In the genomic region with DNA sequence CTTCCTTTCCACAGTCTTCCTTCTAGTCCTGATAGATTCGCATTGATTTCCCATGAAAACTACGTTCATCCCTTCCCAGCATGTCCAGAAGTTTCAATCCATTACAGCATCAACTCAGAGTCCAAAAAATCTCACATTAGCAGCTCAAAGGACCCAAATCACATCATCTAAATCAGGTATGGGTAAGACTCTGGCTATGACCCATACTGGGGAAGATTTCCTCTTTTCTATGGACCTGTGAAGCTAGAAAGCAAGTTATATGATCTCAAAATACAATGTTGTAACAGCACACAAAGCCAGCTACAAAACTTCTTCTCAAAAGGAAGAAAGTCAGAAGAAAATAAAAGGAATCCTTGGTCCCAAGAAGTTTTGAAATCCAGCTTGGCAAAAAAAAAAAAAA, we compare ENCODE assay signal across 37 cellular contexts. TPM values are rescaled to one million over a fixed set of nuclear protein-coding genes. Genes with fewer than 3 reads are reported as not detected.
"Had no signal": no experiment of that assay in that cellular context is flagged by ENCODE, and none has a peak within 500 bp of the region (broad histone marks: within the 10 kb centered on the region; RNA-seq: fewer than 3 reads in every experiment).

No MANE protein-coding gene starts in this region.

- H3K27ac ChIP-seq: adrenal gland, breast epithelium, coronary artery, dorsolateral prefrontal cortex, foreskin keratinocyte, gastrocnemius medialis, heart left ventricle had no signal

- H3K4me1 ChIP-seq: adrenal gland, breast epithelium, foreskin keratinocyte, gastrocnemius medialis, heart left ventricle had no signal

- H3K36me3 ChIP-seq: adrenal gland, breast epithelium, gastrocnemius medialis, heart left ventricle had no signal

- H3K27me3 Mint-ChIP-seq: central memory CD8-positive, alpha-beta T cell had no signal

- H3K27ac Mint-ChIP-seq: activated CD4-positive, alpha-beta memory T cell treated with anti-CD3 and anti-CD28 coated beads for 36 hours; activated CD4-positive, alpha-beta T cell treated with anti-CD3 and anti-CD28 coated beads for 36 hours; activated CD4-positive, alpha-beta T cell treated with anti-CD3 and anti-CD28 coated beads, Interleukin-2, amount 10 ng/mL, durations not matched to agents 24 days and 14 days; activated CD8-positive, alpha-beta memory T cell treated with anti-CD3 and anti-CD28 coated beads, Interleukin-2, amount 10 ng/mL, durations not matched to agents 7 days and 5 days; activated CD8-positive, alpha-beta T cell treated with anti-CD3 and anti-CD28 coated beads, Interleukin-2, amount 10 ng/mL, durations not matched to agents 7 days and 5 days; activated naive CD4-positive, alpha-beta T cell treated with anti-CD3 and anti-CD28 coated beads for 36 hours; activated naive CD4-positive, alpha-beta T cell treated with anti-CD3 and anti-CD28 coated beads, Interleukin-2, amount 50 U/mL, for 24 hours; activated naive CD8-positive, alpha-beta T cell treated with anti-CD3 and anti-CD28 coated beads for 36 hours; activated naive CD8-positive, alpha-beta T cell treated with anti-CD3 and anti-CD28 coated beads, Interleukin-2, amount 50 U/mL, for 24 hours; activated T-helper 1 cell treated with anti-CD3 and anti-CD28 coated beads, Interleukin-12 subunit alpha, Interleukin-12 subunit beta, Interleukin-2, Interleukin-4 antibody, amounts not matched to agents 30 ng/mL and 10 ng/mL and 1 ng/mL, durations not matched to agents 14 hours and 24 hours and 36 hours; activated T-helper 2 cell treated with anti-CD3 and anti-CD28 coated beads, Interferon-gamma antibody, Interleukin-2, Interleukin-4, amounts not matched to agents 10 μg/mL and 5 μg/mL and 100 μg/mL, durations not matched to agents 14 hours and 24 hours and 36 hours; brain; dendritic cell treated with granulocyte-macrophage colony-stimulating factor and Interleukin-4, amounts not matched to agents 40 ng/mL and 50 ng/mL, for 4 days; endodermal cell had no signal

- H3K9me3 ChIP-seq: adrenal gland, breast epithelium, gastrocnemius medialis, heart left ventricle had no signal

- H3K4me3 Mint-ChIP-seq: activated CD4-positive, alpha-beta memory T cell treated with anti-CD3 and anti-CD28 coated beads for 36 hours; activated CD4-positive, alpha-beta T cell treated with anti-CD3 and anti-CD28 coated beads for 36 hours; activated CD4-positive, alpha-beta T cell treated with anti-CD3 and anti-CD28 coated beads, Interleukin-2, amount 10 ng/mL, durations not matched to agents 24 days and 14 days; activated CD8-positive, alpha-beta memory T cell treated with anti-CD3 and anti-CD28 coated beads, Interleukin-2, amount 10 ng/mL, durations not matched to agents 7 days and 5 days; activated CD8-positive, alpha-beta T cell treated with anti-CD3 and anti-CD28 coated beads, Interleukin-2, amount 10 ng/mL, durations not matched to agents 7 days and 5 days; activated naive CD4-positive, alpha-beta T cell treated with anti-CD3 and anti-CD28 coated beads for 36 hours; activated naive CD4-positive, alpha-beta T cell treated with anti-CD3 and anti-CD28 coated beads, Interleukin-2, amount 50 U/mL, for 24 hours; activated naive CD8-positive, alpha-beta T cell treated with anti-CD3 and anti-CD28 coated beads for 36 hours; activated naive CD8-positive, alpha-beta T cell treated with anti-CD3 and anti-CD28 coated beads, Interleukin-2, amount 50 U/mL, for 24 hours; activated T-helper 1 cell treated with anti-CD3 and anti-CD28 coated beads, Interleukin-12 subunit alpha, Interleukin-12 subunit beta, Interleukin-2, Interleukin-4 antibody, amounts not matched to agents 30 ng/mL and 10 ng/mL and 1 ng/mL, durations not matched to agents 14 hours and 24 hours and 36 hours; brain; central memory CD8-positive, alpha-beta T cell; dendritic cell treated with granulocyte-macrophage colony-stimulating factor and Interleukin-4, amounts not matched to agents 40 ng/mL and 50 ng/mL, for 4 days; endodermal cell had no signal

- H3K4me1 Mint-ChIP-seq: activated CD4-positive, alpha-beta T cell treated with anti-CD3 and anti-CD28 coated beads for 36 hours; activated CD4-positive, alpha-beta T cell treated with anti-CD3 and anti-CD28 coated beads, Interleukin-2, amount 10 ng/mL, durations not matched to agents 24 days and 14 days; activated CD8-positive, alpha-beta memory T cell treated with anti-CD3 and anti-CD28 coated beads, Interleukin-2, amount 10 ng/mL, durations not matched to agents 7 days and 5 days; activated naive CD4-positive, alpha-beta T cell treated with anti-CD3 and anti-CD28 coated beads, Interleukin-2, amount 50 U/mL, for 24 hours; activated naive CD8-positive, alpha-beta T cell treated with anti-CD3 and anti-CD28 coated beads for 36 hours; activated naive CD8-positive, alpha-beta T cell treated with anti-CD3 and anti-CD28 coated beads, Interleukin-2, amount 50 U/mL, for 24 hours; brain; central memory CD8-positive, alpha-beta T cell; endodermal cell had no signal

- H3K36me3 Mint-ChIP-seq: activated CD4-positive, alpha-beta memory T cell treated with anti-CD3 and anti-CD28 coated beads for 36 hours; activated CD8-positive, alpha-beta memory T cell treated with anti-CD3 and anti-CD28 coated beads, Interleukin-2, amount 10 ng/mL, durations not matched to agents 7 days and 5 days; activated naive CD4-positive, alpha-beta T cell treated with anti-CD3 and anti-CD28 coated beads, Interleukin-2, amount 50 U/mL, for 24 hours; activated naive CD8-positive, alpha-beta T cell treated with anti-CD3 and anti-CD28 coated beads for 36 hours; brain had no signal

- H3K9me3 Mint-ChIP-seq: activated CD4-positive, alpha-beta memory T cell treated with anti-CD3 and anti-CD28 coated beads for 36 hours; activated naive CD4-positive, alpha-beta T cell treated with anti-CD3 and anti-CD28 coated beads for 36 hours; activated T-helper 2 cell treated with anti-CD3 and anti-CD28 coated beads, Interferon-gamma antibody, Interleukin-2, Interleukin-4, amounts not matched to agents 10 μg/mL and 5 μg/mL and 100 μg/mL, durations not matched to agents 14 hours and 24 hours and 36 hours; dendritic cell treated with granulocyte-macrophage colony-stimulating factor and Interleukin-4, amounts not matched to agents 40 ng/mL and 50 ng/mL, for 4 days had no signal

- H3K4me3 ChIP-seq: adrenal gland, breast epithelium, coronary artery, dorsolateral prefrontal cortex, gastrocnemius medialis, heart left ventricle had no signal

- DNase-seq: activated CD4-positive, alpha-beta memory T cell treated with anti-CD3 and anti-CD28 coated beads for 36 hours; activated CD4-positive, alpha-beta T cell treated with anti-CD3 and anti-CD28 coated beads for 36 hours; activated CD4-positive, alpha-beta T cell treated with anti-CD3 and anti-CD28 coated beads, Interleukin-2, amount 10 ng/mL, durations not matched to agents 24 days and 14 days; activated CD4-positive, CD25-positive, alpha-beta regulatory T cell; activated CD4-positive, CD25-positive, alpha-beta regulatory T cell treated with anti-CD3 and anti-CD28 coated beads, Interleukin-2, amount 50 U/mL, for 72 hours; activated CD8-positive, alpha-beta memory T cell treated with anti-CD3 and anti-CD28 coated beads, Interleukin-2, amount 10 ng/mL, durations not matched to agents 7 days and 5 days; activated CD8-positive, alpha-beta memory T cell treated with anti-CD3 and anti-CD28 coated beads, Interleukin-2, amount 50 U/mL, for 4 hours; activated CD8-positive, alpha-beta T cell treated with anti-CD3 and anti-CD28 coated beads, Interleukin-2, amount 10 ng/mL, durations not matched to agents 7 days and 5 days; activated effector memory CD4-positive, alpha-beta T cell treated with anti-CD3 and anti-CD28 coated beads, Interleukin-2, amount 50 U/mL, for 16 hours; activated naive CD4-positive, alpha-beta T cell treated with anti-CD3 and anti-CD28 coated beads for 36 hours; activated naive CD8-positive, alpha-beta T cell treated with anti-CD3 and anti-CD28 coated beads for 36 hours; activated naive CD8-positive, alpha-beta T cell treated with anti-CD3 and anti-CD28 coated beads, Interleukin-2, amount 50 U/mL, for 24 hours; activated T-cell treated with anti-CD3 and anti-CD28 coated beads, Interleukin-2, amount 50 U/mL, for 1 hour; activated T-cell treated with anti-CD3 and anti-CD28 coated beads, Interleukin-2, amount 50 U/mL, for 48 hours; adrenal gland; amygdala; aorta; dorsolateral prefrontal cortex; effector memory CD4-positive, alpha-beta T cell; endodermal cell; gastrocnemius medialis; glutamatergic neuron; heart left ventricle; T-helper 2 cell had no signal

- ATAC-seq: activated CD4-positive, alpha-beta T cell treated with anti-CD3 and anti-CD28 coated beads for 36 hours; activated CD8-positive, alpha-beta memory T cell treated with anti-CD3 and anti-CD28 coated beads, Interleukin-2, amount 10 ng/mL, durations not matched to agents 7 days and 5 days; activated CD8-positive, alpha-beta T cell treated with anti-CD3 and anti-CD28 coated beads, Interleukin-2, amount 10 ng/mL, durations not matched to agents 7 days and 5 days; activated naive CD8-positive, alpha-beta T cell treated with anti-CD3 and anti-CD28 coated beads, Interleukin-2, amount 50 U/mL, for 24 hours; esophagus mucosa; foreskin keratinocyte; gastrocnemius medialis; heart left ventricle had no signal

RNA-seq across cellular contexts. Expression of a gene that starts 5.7 kb away (rescaled TPM):
- total RNA-seq: activated CD4-positive, alpha-beta memory T cell treated with anti-CD3 and anti-CD28 coated beads for 36 hours; activated CD4-positive, alpha-beta T cell treated with anti-CD3 and anti-CD28 coated beads for 36 hours; activated CD4-positive, alpha-beta T cell treated with anti-CD3 and anti-CD28 coated beads, Interleukin-2, amount 10 ng/mL, durations not matched to agents 24 days and 14 days; activated CD8-positive, alpha-beta memory T cell treated with anti-CD3 and anti-CD28 coated beads for 36 hours; activated CD8-positive, alpha-beta memory T cell treated with anti-CD3 and anti-CD28 coated beads, Interleukin-2, amount 10 ng/mL, durations not matched to agents 7 days and 5 days; activated CD8-positive, alpha-beta T cell treated with anti-CD3 and anti-CD28 coated beads, Interleukin-2, amount 10 ng/mL, durations not matched to agents 7 days and 5 days; activated naive CD4-positive, alpha-beta T cell treated with anti-CD3 and anti-CD28 coated beads for 36 hours; activated naive CD8-positive, alpha-beta T cell treated with anti-CD3 and anti-CD28 coated beads for 36 hours; activated T-helper 1 cell treated with anti-CD3 and anti-CD28 coated beads, Interleukin-12 subunit alpha, Interleukin-12 subunit beta, Interleukin-2, Interleukin-4 antibody, amounts not matched to agents 30 ng/mL and 10 ng/mL and 1 ng/mL, durations not matched to agents 14 hours and 24 hours and 36 hours; activated T-helper 2 cell treated with anti-CD3 and anti-CD28 coated beads, Interferon-gamma antibody, Interleukin-2, Interleukin-4, amounts not matched to agents 10 μg/mL and 5 μg/mL and 100 μg/mL, durations not matched to agents 14 hours and 24 hours and 36 hours; cardiac septum; epithelial cell of proximal tubule; esophagus mucosa; foreskin keratinocyte; gastrocnemius medialis had no signal
- polyA plus RNA-seq: aorta, foreskin keratinocyte, heart left ventricle had no signal
